1 cellular context compared by ENCODE assay signal in genomic region chr14:47678157-47678556, GRCh38.
TF ChIP-seq lines count a peak whose summit lies in the region.

No MANE protein-coding gene starts in this region.

TF ChIP-seq in GM23338, 12 proteins besides CTCF, POLR2A, EP300 and RAD21 (continued from another document):
- no peak for TF ChIP-seq ZNF462 (CRISPR knock-in tag; IDR thresholded peaks at IDR 0.05)
TF ChIP-seq in GM23338: peak in this region for 0.
